In genomic region chr1:176531896-176532892, GRCh38 we compare ENCODE assay signal across 25 cellular contexts.
DNase-seq lines count a peak whose midpoint lies in the region; ATAC-seq, FAIRE-seq and TF ChIP-seq lines count a peak whose summit lies in the region.
"Had no signal": no experiment of that assay in that cellular context is flagged by ENCODE, and none has a peak within 500 bp of the region (broad histone marks: within the 10 kb centered on the region; RNA-seq: fewer than 3 reads in every experiment).

No MANE protein-coding gene starts in this region.

- no peak overlapping the region for H2AFZ ChIP-seq in GM23338

- H3K4me3 Mint-ChIP-seq in GM23338: no peak overlapping the region
- H3K4me3 Mint-ChIP-seq: CD4-positive, CD25-positive, alpha-beta regulatory T cell; H9 had no signal

- no peaks in the 10 kb centered on the region; the same call in 1 of the 2 replicates for H3K4me1 ChIP-seq in GM23338 (ENCODE audit: insufficient read depth)
- peaks cover 0 to 23% (median 11%) of the 10 kb centered on the region in 4 donors for H3K4me1 ChIP-seq in right lobe of liver
- H3K4me1 ChIP-seq in Peyer's patch: no peaks in the 10 kb centered on the region
- H3K4me1 ChIP-seq: BE2C had no signal

- no peaks in the 10 kb centered on the region for H3K27me3 ChIP-seq in GM23338 (ENCODE audit: insufficient read depth)
- H3K27me3 ChIP-seq in right lobe of liver: no peaks in the 10 kb centered on the region
- no peaks in the 10 kb centered on the region for H3K27me3 ChIP-seq in Peyer's patch
- H3K27me3 ChIP-seq: BE2C had no signal

- TF ChIP-seq CTCF in GM23338 (conservative IDR thresholded peaks at IDR 0.05; ENCODE audit: low read depth in 2 of 2): no peak
- no peak for TF ChIP-seq CTCF in VCaP (conservative IDR thresholded peaks at IDR 0.05)
- no peak for TF ChIP-seq CTCF in right lobe of liver (IDR thresholded peaks at IDR 0.05)
- TF ChIP-seq CTCF in Peyer's patch (IDR thresholded peaks at IDR 0.05): no peak

- H3K4me1 Mint-ChIP-seq in GM23338: peaks cover 9% of the 10 kb centered on the region
- H3K4me1 Mint-ChIP-seq: CD4-positive, CD25-positive, alpha-beta regulatory T cell had no signal

- H3K27me3 Mint-ChIP-seq in GM23338 (ENCODE audit: insufficient read depth, low read depth, poor library complexity): peaks cover 2% of the 10 kb centered on the region
- H3K27me3 Mint-ChIP-seq: CD4-positive, CD25-positive, alpha-beta regulatory T cell had no signal

- ATAC-seq in GM23338: no peak
- peak in 3 of 4 donors; percentile 8 to 26 (median 10) for ATAC-seq in right lobe of liver
- no peak for ATAC-seq in HG03039 (IDR thresholded peaks at IDR 0.05; ENCODE audit: unreplicated experiment)
- ATAC-seq: Right ventricle myocardium inferior had no signal

- H3K36me3 Mint-ChIP-seq in GM23338 (ENCODE audit: low read depth): no peaks in the 10 kb centered on the region
- H3K36me3 Mint-ChIP-seq: CD4-positive, CD25-positive, alpha-beta regulatory T cell had no signal

- no peaks in the 10 kb centered on the region for H4K20me1 ChIP-seq in GM23338 (replicated peaks; ENCODE audit: insufficient read depth)

- peaks cover 19% of the 10 kb centered on the region; the same call in 1 of the 2 replicates for H3K9me2 ChIP-seq in GM23338 (ENCODE audit: insufficient read depth)
- H3K9me2 ChIP-seq: SK-N-SH had no signal

- intact Hi-C loops in right lobe of liver (cut with DNase I): no loop called here

- no peak overlapping the region for H3K4me2 ChIP-seq in GM23338
- H3K4me2 ChIP-seq: KMS-11, SK-N-SH had no signal

- 69% methylated on average over 12 of the region's 16 CpGs for WGBS in right lobe of liver (ENCODE audit: insufficient coverage, low coverage, low lambda C conversion rate, missing lambda C conversion rate)

- H3K9me3 Mint-ChIP-seq in GM23338: no peaks in the 10 kb centered on the region
- H3K9me3 Mint-ChIP-seq: H9 had no signal

- DNase-seq in GM23338 (ENCODE audit: low spot score) (no peak), right lobe of liver (no peak), Peyer's patch (no peak), NCI-H748 (lab: John Stamatoyannopoulos, UW; ENCODE audit: unreplicated experiment) (no peak), UCSD-AML1 (lab: John Stamatoyannopoulos, UW; ENCODE audit: unreplicated experiment) (no peak)
- DNase-seq: BE2C; CD4-positive, CD25-positive, alpha-beta regulatory T cell; COR-L47; DMS 273 treated with DMSO at 0.1 percent for 48 hours; GDM1; H9; MV-4-11; NCI-H1417; NCI-H187; NCI-H2107; NCI-H226; NCI-H524; SK-N-SH had no signal

- H3K4me3 ChIP-seq in GM23338 (no peak overlapping the region), right lobe of liver (no peak overlapping the region), Peyer's patch (no peak overlapping the region)

- H3K9me3 ChIP-seq in right lobe of liver (no peaks in the 10 kb centered on the region), Peyer's patch (no peaks in the 10 kb centered on the region)
- H3K9me3 ChIP-seq: BE2C, SK-N-SH had no signal

- peak; percentile 99 for FAIRE-seq in islet of Langerhans (lab: Jason Lieb, UNC)
- FAIRE-seq: A204.1, RCC 7860 had no signal

- no peaks in the 10 kb centered on the region for H3K79me2 ChIP-seq in GM23338 (replicated peaks; ENCODE audit: insufficient read depth)

- H3K36me3 ChIP-seq in GM23338 (ENCODE audit: insufficient read depth) (no peaks in the 10 kb centered on the region), right lobe of liver (no peaks in the 10 kb centered on the region), Peyer's patch (no peaks in the 10 kb centered on the region)
- H3K36me3 ChIP-seq: BE2C had no signal

- TF ChIP-seq POLR2A in right lobe of liver (IDR thresholded peaks at IDR 0.05) (no peak), Peyer's patch (IDR thresholded peaks at IDR 0.05) (no peak)

- H3K27ac Mint-ChIP-seq in GM23338: 0 out of 2 replicates have a peak overlapping the region, but pooled peaks have one; percentile 56
- H3K27ac Mint-ChIP-seq: H9 had no signal

- H3F3A ChIP-seq in GM23338 (replicated peaks; ENCODE audit: low read depth): no peaks in the 10 kb centered on the region

- H3K27ac ChIP-seq in GM23338 (ENCODE audit: low read depth) (no peak overlapping the region), VCaP (peak overlapping the region; percentile 85), right lobe of liver (peak overlapping the region; percentile 40 to 87 (median 59)), Peyer's patch (no peak overlapping the region)
- H3K27ac ChIP-seq: KMS-11 had no signal

TF ChIP-seq in GM23338, 12 proteins besides CTCF, POLR2A, EP300 and RAD21 (continues in another document):
- TF ChIP-seq ZNF462 (CRISPR knock-in tag; IDR thresholded peaks at IDR 0.05) (no peak), POLR2AphosphoS5 (IDR thresholded peaks at IDR 0.05; ENCODE audit: low read depth) (no peak), EZH2 (IDR thresholded peaks at IDR 0.05; ENCODE audit: low read depth, unreplicated experiment) (no peak), ETS1 (IDR thresholded peaks at IDR 0.05) (no peak), EZH2phosphoT487 (IDR thresholded peaks at IDR 0.05; ENCODE audit: unreplicated experiment) (no peak), JUNB (IDR thresholded peaks at IDR 0.05; ENCODE audit: unreplicated experiment) (no peak), ZNF114 (CRISPR knock-in tag; IDR thresholded peaks at IDR 0.05) (no peak), ZNF331 (CRISPR knock-in tag; IDR thresholded peaks at IDR 0.05; ENCODE audit: low read depth) (no peak), CREB1 (CRISPR knock-in tag; IDR thresholded peaks at IDR 0.05; ENCODE audit: low read depth) (no peak), STAT1 (IDR thresholded peaks at IDR 0.05; ENCODE audit: unreplicated experiment) (no peak), NANOG (IDR thresholded peaks at IDR 0.05; ENCODE audit: borderline replicate concordance) (no peak)

Comparison
In these comparisons a context has a peak if more than half of its experiments do, and no peak if none do; other contexts are left out.
1. ATAC-seq: peak in right lobe of liver (3 of 4); none in GM23338 (single experiment) and HG03039 (single experiment).
2. H3K27ac ChIP-seq: peak in VCaP (single experiment) and right lobe of liver (3 of 3); none in GM23338 (single experiment) and Peyer's patch (0 of 4).